ENCODE assay signal across 17 cellular contexts in the genomic region with DNA sequence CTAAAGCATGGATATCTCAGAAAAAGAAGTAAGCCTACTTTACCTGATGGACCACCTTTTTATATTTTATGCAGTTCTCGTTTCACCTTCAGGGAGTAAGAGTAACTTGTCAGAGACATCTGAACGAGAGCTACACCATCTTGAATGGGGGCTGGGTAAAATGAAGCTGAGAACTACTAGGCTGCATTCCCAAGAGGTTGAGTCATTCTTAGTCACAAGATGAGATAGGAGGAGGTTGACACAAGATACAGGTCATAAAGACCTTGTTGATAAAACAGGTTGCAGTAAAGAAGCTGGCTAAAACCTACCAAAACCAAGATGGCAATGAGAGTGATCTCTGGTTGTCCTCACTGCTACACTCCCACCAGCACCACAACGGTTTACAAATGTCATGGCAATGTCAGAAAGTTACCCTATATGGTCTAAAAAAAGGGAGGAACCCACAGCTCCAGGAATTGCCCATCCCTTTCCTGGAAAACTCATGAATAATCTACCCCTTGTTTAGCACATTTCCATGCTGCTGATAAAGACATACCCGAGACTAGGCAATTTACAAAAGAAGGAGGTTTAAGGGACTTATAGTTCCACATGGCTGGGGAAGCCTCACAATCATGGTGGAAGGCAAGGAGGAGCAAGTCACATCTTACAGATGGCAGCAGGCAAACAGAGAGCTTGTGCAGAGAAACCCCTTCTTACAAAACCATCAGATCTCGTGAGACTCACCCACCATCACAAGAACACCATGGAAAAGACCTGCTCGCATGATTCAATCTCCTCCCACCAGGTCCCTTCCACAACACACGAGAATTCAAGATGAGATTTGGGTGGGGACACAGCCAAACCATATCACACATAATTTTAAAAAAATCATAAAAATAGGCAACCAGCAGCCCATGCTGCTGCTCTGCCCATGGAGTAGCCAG.
A peak's percentile ranks its signal among the peaks of the same experiment; 100 is the strongest.
DNase-seq lines count a peak whose midpoint lies in the region; ATAC-seq, FAIRE-seq and TF ChIP-seq lines count a peak whose summit lies in the region.
"Had no signal": no experiment of that assay in that cellular context is flagged by ENCODE, and none has a peak within 500 bp of the region (broad histone marks: within the 10 kb centered on the region; RNA-seq: fewer than 3 reads in every experiment).

No MANE protein-coding gene starts in this region.

- peak; percentile 77 for FAIRE-seq in RCC 7860 (lab: Jason Lieb, UNC)

- no peak overlapping the region for H3K14ac ChIP-seq in H9 (ENCODE audit: insufficient read depth, low read length)

- intact Hi-C loops in heart left ventricle (cut with DNase I) = no loop called here

- no peak overlapping the region for H2AK5ac ChIP-seq in H9 (ENCODE audit: insufficient read length, low read length)

- no peaks in the 10 kb centered on the region for H3K23me2 ChIP-seq in H9 (ENCODE audit: insufficient read length, low read depth, low read length, poor library complexity, severe bottlenecking)

- no peaks in the 10 kb centered on the region for H3K36me3 ChIP-seq in heart left ventricle
- H3K36me3 ChIP-seq: BLaER1 treated with 17β-estradiol and CSF1 and Interleukin-3, amounts not matched to agents 10 nM and 100 nM had no signal

- no peak overlapping the region for H3K9ac ChIP-seq in H9 (ENCODE audit: extremely low read depth, insufficient read length, low read length)
- H3K9ac ChIP-seq: BLaER1 treated with 17β-estradiol and CSF1 and Interleukin-3, amounts not matched to agents 10 nM and 100 nM had no signal

- TF ChIP-seq CTCF in H9 (conservative IDR thresholded peaks at IDR 0.05) (no peak), epithelial cell of esophagus (IDR thresholded peaks at IDR 0.05; ENCODE audit: insufficient read depth, low read depth, low read length, missing control alignments) (no peak), heart left ventricle (IDR thresholded peaks at IDR 0.05) (no peak)

- TF ChIP-seq POLR2A in heart left ventricle (IDR thresholded peaks at IDR 0.05) = no peak

- H3K27me3 ChIP-seq in H9 (ENCODE audit: insufficient read depth, low read length) (no peaks in the 10 kb centered on the region), heart left ventricle (no peaks in the 10 kb centered on the region)
- H3K27me3 ChIP-seq: BLaER1 treated with 17β-estradiol and CSF1 and Interleukin-3, amounts not matched to agents 10 nM and 100 nM had no signal

- no peak overlapping the region for H4K91ac ChIP-seq in H9 (ENCODE audit: insufficient read length, low read depth, low read length)

- no peak for DNase-seq in H9
- DNase-seq in RCC 7860 (ENCODE audit: low spot score) = peak; percentile 79
- peak; percentile 77 for DNase-seq in epithelial cell of esophagus (ENCODE audit: low read depth)
- peak; percentile 10 for DNase-seq in non-pigmented ciliary epithelial cell (ENCODE audit: low read depth)
- no peak for DNase-seq in heart left ventricle
- no peak for DNase-seq in NCI-H1417 treated with DMSO at 0.1 percent for 48 hours (lab: John Stamatoyannopoulos, UW)
- no peak for DNase-seq in HT-29 (ENCODE audit: low spot score)
- DNase-seq: activated T-cell treated with anti-CD3 and anti-CD28 coated beads, Interleukin-2, amount 50 U/mL, for 72 hours; anterior cingulate cortex; DMS79; left colon; MM.1S; naive thymus-derived CD8-positive, alpha-beta T cell; stimulated activated naive CD8-positive, alpha-beta T cell treated with anti-CD3 and anti-CD28 coated beads, Interleukin-15, amount 100 ng/mL, for 72 hours; SW 1271 had no signal

- H4K5ac ChIP-seq in H9 (ENCODE audit: insufficient read length, low read depth, low read length) = no peak overlapping the region

- peaks cover 21 to 34% of the 10 kb centered on the region in 2 experiments for H3K4me1 Mint-ChIP-seq in H9
- H3K4me1 Mint-ChIP-seq: naive thymus-derived CD8-positive, alpha-beta T cell had no signal

- no peak overlapping the region for H2BK120ac ChIP-seq in H9 (ENCODE audit: low read depth, low read length, poor library complexity, severe bottlenecking)

- H3K18ac ChIP-seq in H9 (ENCODE audit: insufficient read length, low read depth, low read length) = no peak overlapping the region

- H2BK12ac ChIP-seq in H9 (ENCODE audit: insufficient read length, low read depth, low read length) = no peak overlapping the region

- H2BK15ac ChIP-seq in H9 (ENCODE audit: low read depth, low read length) = no peak overlapping the region

- H3T11ph ChIP-seq in H9 (ENCODE audit: low read length) = no peak overlapping the region

- H3K27ac Mint-ChIP-seq in H9 = peak overlapping the region in 2 of 3 experiments; percentile 23 to 24; a peak in 3 of 7 replicates
- H3K27ac Mint-ChIP-seq: activated T-cell treated with anti-CD3 and anti-CD28 coated beads, Interleukin-2, amount 50 U/mL, for 72 hours; naive thymus-derived CD8-positive, alpha-beta T cell; stimulated activated naive CD8-positive, alpha-beta T cell treated with anti-CD3 and anti-CD28 coated beads, Interleukin-15, amount 100 ng/mL, for 72 hours had no signal

- no peak overlapping the region for H2BK20ac ChIP-seq in H9 (ENCODE audit: low read depth, low read length, poor library complexity, severe bottlenecking)

- H3K4me3 Mint-ChIP-seq in H9 = no peak overlapping the region
- H3K4me3 Mint-ChIP-seq: activated T-cell treated with anti-CD3 and anti-CD28 coated beads, Interleukin-2, amount 50 U/mL, for 72 hours; naive thymus-derived CD8-positive, alpha-beta T cell; stimulated activated naive CD8-positive, alpha-beta T cell treated with anti-CD3 and anti-CD28 coated beads, Interleukin-15, amount 100 ng/mL, for 72 hours had no signal

- H3K27ac ChIP-seq in H9 (ENCODE audit: insufficient read length, low read depth, low read length) (no peak overlapping the region), heart left ventricle (no peak overlapping the region)
- H3K27ac ChIP-seq: BLaER1 treated with 17β-estradiol and CSF1 and Interleukin-3, amounts not matched to agents 10 nM and 100 nM had no signal

- H3K4ac ChIP-seq in H9 (ENCODE audit: low read depth, low read length) = no peak overlapping the region

- H3K4me3 ChIP-seq in epithelial cell of esophagus (ENCODE audit: low read length) (no peak overlapping the region), heart left ventricle (no peak overlapping the region)
- H3K4me3 ChIP-seq: BLaER1 treated with 17β-estradiol and CSF1 and Interleukin-3, amounts not matched to agents 10 nM and 100 nM had no signal

- H3K56ac ChIP-seq in H9 (ENCODE audit: insufficient read length, low read depth, low read length) = no peak overlapping the region

- no peak overlapping the region for H2BK5ac ChIP-seq in H9 (ENCODE audit: insufficient read length, low read length)

- H3K4me1 ChIP-seq in H9 (ENCODE audit: insufficient read depth, low read length) = peaks cover 8% of the 10 kb centered on the region; the same call in 1 of the 2 replicates
- no peaks in the 10 kb centered on the region for H3K4me1 ChIP-seq in heart left ventricle
- H3K4me1 ChIP-seq: BLaER1 treated with 17β-estradiol and CSF1 and Interleukin-3, amounts not matched to agents 10 nM and 100 nM had no signal

- H3K23ac ChIP-seq in H9 (ENCODE audit: insufficient read length, low read depth, low read length) = no peak overlapping the region

- H3K9me3 ChIP-seq in H9 (ENCODE audit: control insufficient read depth, low read depth, low read length) = no peaks in the 10 kb centered on the region
- H3K9me3 ChIP-seq in heart left ventricle = no peaks in the 10 kb centered on the region

- H4K8ac ChIP-seq in H9 (replicated peaks; ENCODE audit: insufficient read length, low read depth, low read length) = no peak overlapping the region

- peaks cover 7% of the 10 kb centered on the region in 2 experiments for H3K9me3 Mint-ChIP-seq in H9

- no peaks in the 10 kb centered on the region for H3K79me2 ChIP-seq in H9 (ENCODE audit: insufficient read depth, low read length)

- no peaks in the 10 kb centered on the region; the same call in 1 of the 2 replicates for H3K27me3 Mint-ChIP-seq in H9 (ENCODE audit: low read depth)
- H3K27me3 Mint-ChIP-seq: naive thymus-derived CD8-positive, alpha-beta T cell; stimulated activated naive CD8-positive, alpha-beta T cell treated with anti-CD3 and anti-CD28 coated beads, Interleukin-15, amount 100 ng/mL, for 72 hours had no signal

- no CpG with 5 or more reads among the region's 7 CpGs for WGBS in H9 (ENCODE audit: extremely low coverage, insufficient read length, low lambda C conversion rate)
- 71 to 76% (median 74%) methylated on average over 7 of the region's 7 CpGs for WGBS in heart left ventricle, 4 donors

- no peak overlapping the region for H3K4me2 ChIP-seq in H9 (ENCODE audit: insufficient read depth, insufficient read length, low read length)
- H3K4me2 ChIP-seq: BLaER1 treated with 17β-estradiol and CSF1 and Interleukin-3, amounts not matched to agents 10 nM and 100 nM had no signal

- H3K36me3 Mint-ChIP-seq in H9 (ENCODE audit: insufficient read depth in 1 of 3, low read depth in 3 of 3) = peaks cover 0 to 3% (median 3%) of the 10 kb centered on the region in 3 experiments; a peak in 3 of 7 replicates
- H3K36me3 Mint-ChIP-seq: naive thymus-derived CD8-positive, alpha-beta T cell had no signal

- no peaks in the 10 kb centered on the region for H4K20me1 ChIP-seq in H9 (ENCODE audit: control insufficient read depth, insufficient read depth, insufficient read length)
- H4K20me1 ChIP-seq: BLaER1 treated with 17β-estradiol and CSF1 and Interleukin-3, amounts not matched to agents 10 nM and 100 nM had no signal

- no peak for ATAC-seq in GM21786 (IDR thresholded peaks at IDR 0.05; ENCODE audit: unreplicated experiment)
- ATAC-seq in heart left ventricle = no peak
- ATAC-seq: activated T-cell treated with anti-CD3 and anti-CD28 coated beads, Interleukin-2, amount 50 U/mL, for 72 hours; left colon; naive thymus-derived CD8-positive, alpha-beta T cell; stimulated activated naive CD8-positive, alpha-beta T cell treated with anti-CD3 and anti-CD28 coated beads, Interleukin-15, amount 100 ng/mL, for 72 hours had no signal

- no peak overlapping the region for H2AFZ ChIP-seq in H9 (ENCODE audit: low read length)

- H3K79me1 ChIP-seq in H9 (ENCODE audit: insufficient read depth, low read depth, low read length, poor library complexity, severe bottlenecking) = no peaks in the 10 kb centered on the region

Comparison
In these comparisons a context has a peak if more than half of its experiments do, and no peak if none do; other contexts are left out.
1. DNase-seq: peak in RCC 7860 (single experiment), epithelial cell of esophagus (single experiment) and non-pigmented ciliary epithelial cell (single experiment); none in H9 (single experiment), heart left ventricle (0 of 5), NCI-H1417 treated with DMSO at 0.1 percent for 48 hours (single experiment) and HT-29 (single experiment).